9 cellular contexts compared by ENCODE assay signal in genomic region chr15:68204776-68205557, GRCh38. TPM values are rescaled to one million over a fixed set of nuclear protein-coding genes. Genes with fewer than 3 reads are reported as not detected.
DNase-seq lines count a peak whose midpoint lies in the region; ATAC-seq and TF ChIP-seq lines count a peak whose summit lies in the region.
"Had no signal": no experiment of that assay in that cellular context is flagged by ENCODE, and none has a peak within 500 bp of the region (broad histone marks: within the 10 kb centered on the region; RNA-seq: fewer than 3 reads in every experiment).

Gene CALML4 (minus strand): TSS chr15:68205332. CDS start chr15:68205247, 85 bp downstream.

- H2AFZ ChIP-seq in GM23248: no peak within 1 kb of the TSS
- H2AFZ ChIP-seq in PC-3 (ENCODE audit: low read length): no peak within 1 kb of the TSS

- peak; percentile 73 for ATAC-seq in PC-3
- ATAC-seq in heart right ventricle: peak; percentile 48 to 79 (median 70)
- ATAC-seq in sciatic nerve: peak; percentile 77
- no peak for ATAC-seq in GM18517 (IDR thresholded peaks at IDR 0.05; ENCODE audit: unreplicated experiment)
- no peak for ATAC-seq in HG03139 (IDR thresholded peaks at IDR 0.05; ENCODE audit: unreplicated experiment)
- ATAC-seq in HG02840 (IDR thresholded peaks at IDR 0.05; ENCODE audit: low FRiP score, unreplicated experiment): no peak

- TF ChIP-seq CTCF in PC-3 (conservative IDR thresholded peaks at IDR 0.05; ENCODE audit: low read depth, low read length) (no peak), heart right ventricle (IDR thresholded peaks at IDR 0.05) (no peak)

- no peak within 1 kb of the TSS for H3K9ac ChIP-seq in GM23248
- no peak within 1 kb of the TSS for H3K9ac ChIP-seq in PC-3 (ENCODE audit: low read length)

- H3K4me2 ChIP-seq in GM23248 (ENCODE audit: unreplicated experiment) (no peak within 1 kb of the TSS), PC-3 (ENCODE audit: low read length) (no peak within 1 kb of the TSS)

- no peaks in the 10 kb centered on the region for H4K20me1 ChIP-seq in GM23248 (ENCODE audit: insufficient read depth)
- no peaks in the 10 kb centered on the region for H4K20me1 ChIP-seq in PC-3 (ENCODE audit: low read length)

- POLR2A ChIA-PET in PC-3 (lab: Charles Lee; ENCODE audit: unreplicated experiment): interaction anchor here (0.6 kb wide), 1 partner anchor 360 kb away, joined by 3 read pairs; no protein-coding TSS in a partner anchor

- in situ Hi-C loops in GM23248 (cut with MboI): no loop called here

- H3K4me1 ChIP-seq in GM23248 (ENCODE audit: insufficient read depth): 0 out of 2 replicates have a peak, but pooled peaks cover 4% of the 10 kb centered on the region
- H3K4me1 ChIP-seq in PC-3 (ENCODE audit: insufficient read depth, low read length): no peaks in the 10 kb centered on the region
- H3K4me1 ChIP-seq in heart right ventricle: peaks cover 2 to 59% (median 33%) of the 10 kb centered on the region in 9 donors

- no peaks in the 10 kb centered on the region for H3K9me3 ChIP-seq in GM23248 (ENCODE audit: low read depth)
- H3K9me3 ChIP-seq in PC-3 (ENCODE audit: low read length): no peaks in the 10 kb centered on the region
- H3K9me3 ChIP-seq in heart right ventricle: no peaks in the 10 kb centered on the region

- CTCF ChIA-PET in PC-3 (lab: Charles Lee): no interaction called here

- intact Hi-C loops in PC-3 (cut with micrococcal nuclease): no loop called here
- intact Hi-C loops in heart right ventricle (cut with DNase I): loop anchor here in 1 of 10 donors (5.0 kb wide), 1 partner anchor 343 kb away; no protein-coding TSS in a partner anchor
- intact Hi-C loops in sciatic nerve (cut with DNase I): no loop called here

- H3K36me3 ChIP-seq in GM23248 (ENCODE audit: low read depth) (no peaks in the 10 kb centered on the region), PC-3 (ENCODE audit: low read depth, low read length) (no peaks in the 10 kb centered on the region), heart right ventricle (peaks cover 0 to 6% (median 0%) of the 10 kb centered on the region in 9 donors)

- no TSS peak for BruUV-seq in PC-3 (replicated peaks; lab: Mats Ljungman, UMichigan)

- H3K27ac ChIP-seq in GM23248 (no peak within 1 kb of the TSS), PC-3 (ENCODE audit: low read length) (no peak within 1 kb of the TSS), heart right ventricle (peak within 1 kb of the TSS in 9 of 10 donors; percentile 11 to 90 (median 51))

- no peak within 1 kb of the TSS for H3K4me3 ChIP-seq in GM23248
- no peak within 1 kb of the TSS for H3K4me3 ChIP-seq in PC-3 (ENCODE audit: low read length)
- H3K4me3 ChIP-seq in heart right ventricle: peak within 1 kb of the TSS in 7 of 10 donors; percentile 24 to 37 (median 28)

- 33 to 38% methylated on average over 15 to 16 of the region's 16 CpGs for WGBS in GM23248 (ENCODE audit: low coverage in 1 of 2, low lambda C conversion rate in 2 of 2, missing lambda C conversion rate in 2 of 2), 2 experiments
- 45 to 60% methylated on average over 16 of the region's 16 CpGs for WGBS in heart right ventricle, 2 donors

- DNase-seq in GM23248 (peak; percentile 59), PC-3 (peak; percentile 39), heart right ventricle (peak; percentile 62 to 68), sciatic nerve (ENCODE audit: low spot score) (peak; percentile 82), NCI-H510A (lab: John Stamatoyannopoulos, UW) (no peak)
- DNase-seq: stimulated activated CD4-positive, alpha-beta T cell treated with anti-CD3 and anti-CD28 coated beads, Interleukin-15, amount 100 ng/mL, for 24 hours had no signal

- H3K79me2 ChIP-seq in GM23248 (ENCODE audit: insufficient read depth) (no peaks in the 10 kb centered on the region), PC-3 (ENCODE audit: low read length) (no peaks in the 10 kb centered on the region)

- no peaks in the 10 kb centered on the region for H3F3A ChIP-seq in GM23248 (ENCODE audit: insufficient read depth)
- H3F3A ChIP-seq in PC-3 (ENCODE audit: low read length, unreplicated experiment): no peaks in the 10 kb centered on the region

- H3K9me2 ChIP-seq in GM23248 (ENCODE audit: insufficient read depth) (no peaks in the 10 kb centered on the region), PC-3 (replicated peaks; ENCODE audit: low read length) (no peaks in the 10 kb centered on the region)

- H3K27me3 ChIP-seq in GM23248 (replicated peaks; ENCODE audit: insufficient read depth) (no peaks in the 10 kb centered on the region), PC-3 (ENCODE audit: low read length) (no peaks in the 10 kb centered on the region), heart right ventricle (no peaks in the 10 kb centered on the region)

RNA-seq across cellular contexts. Expression of gene CALML4, which starts in this region (rescaled TPM):
- 0.51 and 2.4 TPM in 2 replicates for total RNA-seq in GM23248 (2014; rRNA removed; shearing (Covaris generic))
- polyA plus RNA-seq in GM23248 (2016; fragmentation: Nextera tagmentation; extraction: Ambion mirVana) (0.54 and 1.1 TPM in 2 replicates), heart right ventricle (1 to 10 TPM; 1.9 to 5.9 TPM)
- total RNA-seq in PC-3 (2014; rRNA removed) (4.5 and 4.8 TPM in 2 replicates), heart right ventricle (1 to 10 TPM in 3 of 10 donors, under 1 TPM in 7; 0.28 to 1.8 (median 0.81) TPM), sciatic nerve (12.8 TPM)

Comparison
In these comparisons a context has a peak if more than half of its experiments do, and no peak if none do; other contexts are left out.
1. H3K27ac ChIP-seq: peak in heart right ventricle (9 of 10); none in GM23248 (single experiment) and PC-3 (single experiment).
2. H3K4me3 ChIP-seq: peak in heart right ventricle (7 of 10); none in GM23248 (single experiment) and PC-3 (single experiment).
3. ATAC-seq: peak in PC-3 (single experiment), heart right ventricle (8 of 8) and sciatic nerve (single experiment); none in GM18517 (single experiment), HG03139 (single experiment) and HG02840 (single experiment).